In genomic region chr22:42425337-42425988, GRCh38 we compare ENCODE assay signal across 2 cellular contexts.
TF ChIP-seq lines count a peak whose summit lies in the region.

No MANE protein-coding gene starts in this region.

TF ChIP-seq in HEK293, 187 proteins besides CTCF, POLR2A, EP300 and RAD21:
- peak; percentile 77 for TF ChIP-seq ZBTB20 (tag by site-specific recombination; IDR thresholded peaks at IDR 0.05)
- TF ChIP-seq TCF7L2 (IDR thresholded peaks at IDR 0.05; ENCODE audit: borderline replicate concordance, low read depth, low read length), result no peak
- TF ChIP-seq ZBTB17 (tag by site-specific recombination; IDR thresholded peaks at IDR 0.05), result peak; percentile 48; the same call in 1 of the 2 replicates
- TF ChIP-seq ZBTB21 (tag by site-specific recombination; IDR thresholded peaks at IDR 0.05), result no peak
- TF ChIP-seq ZNF398 (tag by site-specific recombination; IDR thresholded peaks at IDR 0.05), result peak; percentile 70
- TF ChIP-seq ZNF366 (tag by site-specific recombination; conservative IDR thresholded peaks at IDR 0.05), result peak; percentile 35; the same call in 1 of the 2 replicates
- TF ChIP-seq ZNF596 (tag by site-specific recombination; IDR thresholded peaks at IDR 0.05), result no peak
- TF ChIP-seq ZNF777 (tag by site-specific recombination; IDR thresholded peaks at IDR 0.05; ENCODE audit: borderline replicate concordance), result no peak
- 0 out of 2 replicates have a peak, but pooled peaks have one; percentile 13 for TF ChIP-seq ZNF548 (tag by site-specific recombination; IDR thresholded peaks at IDR 0.05)

TF ChIP-seq in K562, 482 proteins besides CTCF, POLR2A, EP300 and RAD21:
- TF ChIP-seq BHLHE40 (IDR thresholded peaks at IDR 0.05; ENCODE audit: low read length), result peak; percentile 37; the same call in 1 of the 2 replicates
- no peak for TF ChIP-seq KLF16 (IDR thresholded peaks at IDR 0.05)
- no peak for TF ChIP-seq EZH2 (IDR thresholded peaks at IDR 0.05; ENCODE audit: borderline replicate concordance, low read depth, low read length)
